Comparison of ENCODE assay signal across 24 cellular contexts in the genomic region with DNA sequence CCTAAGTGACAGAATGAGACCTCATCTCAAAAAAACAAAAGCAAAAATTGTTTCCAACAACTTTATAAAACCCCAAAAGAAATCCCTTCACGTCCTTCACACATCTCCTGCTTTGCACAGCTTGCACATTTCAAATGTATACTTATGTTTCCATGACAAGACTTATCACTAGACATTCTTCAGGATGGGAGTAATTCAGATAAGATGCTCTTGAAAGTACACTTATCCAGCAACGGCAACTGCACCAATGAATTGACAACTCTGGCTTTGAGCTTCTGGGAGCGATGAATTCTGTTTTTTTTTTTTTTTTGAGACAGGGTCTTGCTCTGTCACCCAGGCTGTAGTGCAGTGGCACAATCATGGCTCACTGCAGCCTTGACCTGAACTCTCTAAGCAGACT.
"Had no signal": no experiment of that assay in that cellular context is flagged by ENCODE, and none has a peak within 500 bp of the region (broad histone marks: within the 10 kb centered on the region; RNA-seq: fewer than 3 reads in every experiment).

No MANE protein-coding gene starts in this region.

- ATAC-seq: heart left ventricle; left ventricle myocardium superior; naive thymus-derived CD4-positive, alpha-beta T cell; psoas muscle; right lobe of liver; stimulated activated naive B cell treated with anti-CD40 and anti-IgM and Interleukin-4, amounts not matched to agents 10 μg/mL and 1 μg/mL and 100 μg/mL, for 72 hours; stimulated activated naive CD8-positive, alpha-beta T cell treated with anti-CD3 and anti-CD28 coated beads, Interleukin-15, amount 100 ng/mL, for 72 hours; upper lobe of right lung had no signal

- H3K4me1 ChIP-seq: colonic mucosa, esophagus squamous epithelium, psoas muscle, right lobe of liver, spleen, testis, upper lobe of right lung had no signal

- H3K4me3 ChIP-seq: colonic mucosa, esophagus squamous epithelium, heart left ventricle, lung, psoas muscle, right lobe of liver, spleen, testis, tibial nerve, upper lobe of right lung had no signal

- H3K9me3 ChIP-seq: colonic mucosa, esophagus squamous epithelium, heart left ventricle, neutrophil, psoas muscle, right lobe of liver, spleen, testis, tibial nerve, upper lobe of right lung had no signal

- H3K27ac Mint-ChIP-seq: immature natural killer cell; stimulated activated naive B cell treated with anti-CD40 and anti-IgM and Interleukin-4, amounts not matched to agents 10 μg/mL and 1 μg/mL and 100 μg/mL, for 72 hours had no signal

- H3K27me3 ChIP-seq: colonic mucosa, esophagus squamous epithelium, heart left ventricle, neutrophil, right lobe of liver, spleen, testis, tibial nerve, upper lobe of right lung had no signal

- H3K36me3 ChIP-seq: colonic mucosa had no signal

- DNase-seq: cerebellar nuclear complex; colonic mucosa; dermis blood vessel endothelial cell; esophagus squamous epithelium; heart left ventricle; immature natural killer cell; kidney; left cardiac atrium; left ventricle myocardium superior; mesendoderm; naive thymus-derived CD4-positive, alpha-beta T cell; psoas muscle; retina; right lobe of liver; spleen; stimulated activated CD4-positive, alpha-beta T cell treated with anti-CD3 and anti-CD28 coated beads, Interleukin-2, amount 100 ng/mL, for 24 hours; stimulated activated CD4-positive, alpha-beta T cell treated with anti-CD3 and anti-CD28 coated beads, Interleukin-4, amount 100 ng/mL, for 4 hours; stimulated activated naive B cell treated with anti-CD40 and anti-IgM and Interleukin-4, amounts not matched to agents 10 μg/mL and 1 μg/mL and 100 μg/mL, for 72 hours; stimulated activated naive CD8-positive, alpha-beta T cell treated with anti-CD3 and anti-CD28 coated beads, Interleukin-15, amount 100 ng/mL, for 72 hours; testis; upper lobe of right lung had no signal

- H3K4me3 Mint-ChIP-seq: immature natural killer cell; naive thymus-derived CD4-positive, alpha-beta T cell; stimulated activated naive B cell treated with anti-CD40 and anti-IgM and Interleukin-4, amounts not matched to agents 10 μg/mL and 1 μg/mL and 100 μg/mL, for 72 hours; stimulated activated naive CD8-positive, alpha-beta T cell treated with anti-CD3 and anti-CD28 coated beads, Interleukin-15, amount 100 ng/mL, for 72 hours had no signal

- H3K27me3 Mint-ChIP-seq: naive thymus-derived CD4-positive, alpha-beta T cell; stimulated activated naive B cell treated with anti-CD40 and anti-IgM and Interleukin-4, amounts not matched to agents 10 μg/mL and 1 μg/mL and 100 μg/mL, for 72 hours; stimulated activated naive CD8-positive, alpha-beta T cell treated with anti-CD3 and anti-CD28 coated beads, Interleukin-15, amount 100 ng/mL, for 72 hours had no signal

- H3K9me3 Mint-ChIP-seq: immature natural killer cell; naive thymus-derived CD4-positive, alpha-beta T cell; stimulated activated naive B cell treated with anti-CD40 and anti-IgM and Interleukin-4, amounts not matched to agents 10 μg/mL and 1 μg/mL and 100 μg/mL, for 72 hours; stimulated activated naive CD8-positive, alpha-beta T cell treated with anti-CD3 and anti-CD28 coated beads, Interleukin-15, amount 100 ng/mL, for 72 hours had no signal

- H3K27ac ChIP-seq: colonic mucosa, esophagus squamous epithelium, heart left ventricle, neutrophil, psoas muscle, right lobe of liver, spleen, testis, tibial nerve, upper lobe of right lung had no signal
